Comparison of ENCODE assay signal across 2 cellular contexts in the genomic region with DNA sequence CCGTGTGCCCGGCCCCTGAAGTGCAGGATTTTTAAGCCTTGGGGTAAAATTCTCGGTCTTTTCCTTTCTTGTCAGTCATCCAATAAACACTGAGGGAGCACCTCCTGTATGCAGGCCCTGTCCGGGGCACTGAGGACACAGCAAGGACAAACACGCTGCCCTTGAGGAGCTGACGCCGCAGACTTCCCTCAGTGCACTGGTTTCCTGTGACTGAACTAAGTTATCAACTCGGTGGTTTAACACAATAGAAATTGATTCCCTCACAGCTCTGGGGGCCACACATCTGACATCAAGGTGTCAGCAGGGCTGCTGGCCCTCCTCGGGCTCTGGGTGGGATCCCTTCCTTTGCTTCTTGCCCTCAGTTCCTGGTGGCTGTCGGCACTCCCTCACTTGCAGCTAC.
TF ChIP-seq lines count a peak whose summit lies in the region.

No MANE protein-coding gene starts in this region.

TF ChIP-seq in liver, 16 proteins besides CTCF, POLR2A, EP300 and RAD21:
- TF ChIP-seq, protein P1, sequence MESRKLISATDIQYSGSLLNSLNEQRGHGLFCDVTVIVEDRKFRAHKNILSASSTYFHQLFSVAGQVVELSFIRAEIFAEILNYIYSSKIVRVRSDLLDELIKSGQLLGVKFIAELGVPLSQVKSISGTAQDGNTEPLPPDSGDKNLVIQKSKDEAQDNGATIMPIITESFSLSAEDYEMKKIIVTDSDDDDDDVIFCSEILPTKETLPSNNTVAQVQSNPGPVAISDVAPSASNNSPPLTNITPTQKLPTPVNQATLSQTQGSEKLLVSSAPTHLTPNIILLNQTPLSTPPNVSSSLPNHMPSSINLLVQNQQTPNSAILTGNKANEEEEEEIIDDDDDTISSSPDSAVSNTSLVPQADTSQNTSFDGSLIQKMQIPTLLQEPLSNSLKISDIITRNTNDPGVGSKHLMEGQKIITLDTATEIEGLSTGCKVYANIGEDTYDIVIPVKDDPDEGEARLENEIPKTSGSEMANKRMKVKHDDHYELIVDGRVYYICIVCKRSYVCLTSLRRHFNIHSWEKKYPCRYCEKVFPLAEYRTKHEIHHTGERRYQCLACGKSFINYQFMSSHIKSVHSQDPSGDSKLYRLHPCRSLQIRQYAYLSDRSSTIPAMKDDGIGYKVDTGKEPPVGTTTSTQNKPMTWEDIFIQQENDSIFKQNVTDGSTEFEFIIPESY (IDR thresholded peaks at IDR 0.05): no peak
- no peak for TF ChIP-seq TAF1 (conservative IDR thresholded peaks at IDR 0.05)
- TF ChIP-seq RXRA (IDR thresholded peaks at IDR 0.05): no peak
- no peak for TF ChIP-seq HNF4G (IDR thresholded peaks at IDR 0.05)
- TF ChIP-seq NR2F2 (IDR thresholded peaks at IDR 0.05): peak; percentile 19
- TF ChIP-seq FOXA2 (IDR thresholded peaks at IDR 0.05): no peak
- TF ChIP-seq, protein P2, sequence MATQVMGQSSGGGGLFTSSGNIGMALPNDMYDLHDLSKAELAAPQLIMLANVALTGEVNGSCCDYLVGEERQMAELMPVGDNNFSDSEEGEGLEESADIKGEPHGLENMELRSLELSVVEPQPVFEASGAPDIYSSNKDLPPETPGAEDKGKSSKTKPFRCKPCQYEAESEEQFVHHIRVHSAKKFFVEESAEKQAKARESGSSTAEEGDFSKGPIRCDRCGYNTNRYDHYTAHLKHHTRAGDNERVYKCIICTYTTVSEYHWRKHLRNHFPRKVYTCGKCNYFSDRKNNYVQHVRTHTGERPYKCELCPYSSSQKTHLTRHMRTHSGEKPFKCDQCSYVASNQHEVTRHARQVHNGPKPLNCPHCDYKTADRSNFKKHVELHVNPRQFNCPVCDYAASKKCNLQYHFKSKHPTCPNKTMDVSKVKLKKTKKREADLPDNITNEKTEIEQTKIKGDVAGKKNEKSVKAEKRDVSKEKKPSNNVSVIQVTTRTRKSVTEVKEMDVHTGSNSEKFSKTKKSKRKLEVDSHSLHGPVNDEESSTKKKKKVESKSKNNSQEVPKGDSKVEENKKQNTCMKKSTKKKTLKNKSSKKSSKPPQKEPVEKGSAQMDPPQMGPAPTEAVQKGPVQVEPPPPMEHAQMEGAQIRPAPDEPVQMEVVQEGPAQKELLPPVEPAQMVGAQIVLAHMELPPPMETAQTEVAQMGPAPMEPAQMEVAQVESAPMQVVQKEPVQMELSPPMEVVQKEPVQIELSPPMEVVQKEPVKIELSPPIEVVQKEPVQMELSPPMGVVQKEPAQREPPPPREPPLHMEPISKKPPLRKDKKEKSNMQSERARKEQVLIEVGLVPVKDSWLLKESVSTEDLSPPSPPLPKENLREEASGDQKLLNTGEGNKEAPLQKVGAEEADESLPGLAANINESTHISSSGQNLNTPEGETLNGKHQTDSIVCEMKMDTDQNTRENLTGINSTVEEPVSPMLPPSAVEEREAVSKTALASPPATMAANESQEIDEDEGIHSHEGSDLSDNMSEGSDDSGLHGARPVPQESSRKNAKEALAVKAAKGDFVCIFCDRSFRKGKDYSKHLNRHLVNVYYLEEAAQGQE (IDR thresholded peaks at IDR 0.05): no peak
- TF ChIP-seq GABPA (IDR thresholded peaks at IDR 0.05 in 1 of 2, conservative IDR thresholded peaks at IDR 0.05 in 1 of 2): no peak
TF ChIP-seq in liver: peak in this region for 1.

TF ChIP-seq in HepG2, 621 proteins besides CTCF, POLR2A, EP300 and RAD21:
- TF ChIP-seq, protein P3, sequence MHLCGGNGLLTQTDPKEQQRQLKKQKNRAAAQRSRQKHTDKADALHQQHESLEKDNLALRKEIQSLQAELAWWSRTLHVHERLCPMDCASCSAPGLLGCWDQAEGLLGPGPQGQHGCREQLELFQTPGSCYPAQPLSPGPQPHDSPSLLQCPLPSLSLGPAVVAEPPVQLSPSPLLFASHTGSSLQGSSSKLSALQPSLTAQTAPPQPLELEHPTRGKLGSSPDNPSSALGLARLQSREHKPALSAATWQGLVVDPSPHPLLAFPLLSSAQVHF (CRISPR knock-in tag; IDR thresholded peaks at IDR 0.05): no peak
- TF ChIP-seq ZNF747 (CRISPR knock-in tag; IDR thresholded peaks at IDR 0.05; ENCODE audit: borderline replicate concordance) (no peak), ZNF619 (CRISPR knock-in tag; IDR thresholded peaks at IDR 0.05) (no peak)
- TF ChIP-seq, protein P4, sequence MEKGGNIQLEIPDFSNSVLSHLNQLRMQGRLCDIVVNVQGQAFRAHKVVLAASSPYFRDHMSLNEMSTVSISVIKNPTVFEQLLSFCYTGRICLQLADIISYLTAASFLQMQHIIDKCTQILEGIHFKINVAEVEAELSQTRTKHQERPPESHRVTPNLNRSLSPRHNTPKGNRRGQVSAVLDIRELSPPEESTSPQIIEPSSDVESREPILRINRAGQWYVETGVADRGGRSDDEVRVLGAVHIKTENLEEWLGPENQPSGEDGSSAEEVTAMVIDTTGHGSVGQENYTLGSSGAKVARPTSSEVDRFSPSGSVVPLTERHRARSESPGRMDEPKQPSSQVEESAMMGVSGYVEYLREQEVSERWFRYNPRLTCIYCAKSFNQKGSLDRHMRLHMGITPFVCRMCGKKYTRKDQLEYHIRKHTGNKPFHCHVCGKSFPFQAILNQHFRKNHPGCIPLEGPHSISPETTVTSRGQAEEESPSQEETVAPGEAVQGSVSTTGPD (CRISPR knock-in tag; IDR thresholded peaks at IDR 0.05): no peak
